20 cellular contexts compared by ENCODE assay signal in genomic region chr1:164631751-164632150, GRCh38.
A peak's percentile ranks its signal among the peaks of the same experiment; 100 is the strongest.
DNase-seq lines count a peak whose midpoint lies in the region; ATAC-seq, FAIRE-seq and TF ChIP-seq lines count a peak whose summit lies in the region.
"Had no signal": no experiment of that assay in that cellular context is flagged by ENCODE, and none has a peak within 500 bp of the region (broad histone marks: within the 10 kb centered on the region; RNA-seq: fewer than 3 reads in every experiment).

No MANE protein-coding gene starts in this region.

- H3K4me1 Mint-ChIP-seq in WTC11 (peaks cover 61% of the 10 kb centered on the region), progenitor cell of endocrine pancreas (ENCODE audit: low read depth) (peaks cover 46% of the 10 kb centered on the region)

- intact Hi-C loops in left ventricle myocardium superior (cut with micrococcal nuclease): loop anchor here (10.0 kb wide), 1 partner anchor 73 kb away; no protein-coding TSS in a partner anchor

- H3K4me3 Mint-ChIP-seq in WTC11: no peak overlapping the region
- H3K4me3 Mint-ChIP-seq in progenitor cell of endocrine pancreas (ENCODE audit: low read depth): no peak overlapping the region

- no peaks in the 10 kb centered on the region for H3K27me3 Mint-ChIP-seq in WTC11 (ENCODE audit: low read depth)
- H3K27me3 Mint-ChIP-seq in progenitor cell of endocrine pancreas: no peaks in the 10 kb centered on the region

- FAIRE-seq in D721Med (lab: Jason Lieb, UNC): peak; percentile 29
- FAIRE-seq: A204.1, GM12878 had no signal

- ATAC-seq in WTC11: peak; percentile 22; the same call in 1 of the 2 replicates
- ATAC-seq in left ventricle myocardium superior: peak; percentile 72
- no peak for ATAC-seq in GM19455 (IDR thresholded peaks at IDR 0.05; ENCODE audit: unreplicated experiment)
- ATAC-seq: GM12878, HCT116, PC-3 had no signal

- H3K36me3 Mint-ChIP-seq in WTC11: peaks cover 4% of the 10 kb centered on the region; the same call in 1 of the 2 replicates
- H3K36me3 Mint-ChIP-seq in progenitor cell of endocrine pancreas (ENCODE audit: insufficient read depth): peaks cover 24% of the 10 kb centered on the region

- no peak for DNase-seq in D721Med (ENCODE audit: insufficient read length, low spot score)
- no peak for DNase-seq in WTC11 (ENCODE audit: low spot score)
- DNase-seq in left ventricle myocardium superior: no peak
- DNase-seq in progenitor cell of endocrine pancreas (ENCODE audit: low spot score, unreplicated experiment): no peak
- DNase-seq in NCI-H226: no peak
- DNase-seq in tibial nerve (ENCODE audit: low spot score in 2 of 2): no peak
- no peak for DNase-seq in activated gamma-delta T cell treated with Interleukin-2 at 50 U/mL for 16 hours
- DNase-seq: GDM1, GM23248, MV-4-11, NCI-H1436 treated with DMSO at 0.1 percent for 48 hours, NCI-H2029 treated with DMSO at 0.1 percent for 48 hours, NCI-H2171 treated with DMSO at 0.1 percent for 48 hours, NCI-H774, PC-3 had no signal

- H3K36me3 ChIP-seq in tibial nerve: peaks cover 0 to 4% (median 0%) of the 10 kb centered on the region in 3 donors
- H3K36me3 ChIP-seq: BLaER1 treated with 17β-estradiol and CSF1 and Interleukin-3, amounts not matched to agents 10 nM and 100 nM had no signal

- TF ChIP-seq EP300 in tibial nerve (IDR thresholded peaks at IDR 0.05): no peak

- TF ChIP-seq POLR2A in tibial nerve (IDR thresholded peaks at IDR 0.05): no peak

- POLR2A ChIA-PET in WTC11 (lab: Charles Lee): no interaction called here

- H3K4me1 ChIP-seq in tibial nerve: no peaks in the 10 kb centered on the region

- WGBS in tibial nerve, 2 donors: 89 to 91% methylated on average over 7 of the region's 7 CpGs

- no peak overlapping the region for H3K4me3 ChIP-seq in tibial nerve
- H3K4me3 ChIP-seq: BLaER1 treated with 17β-estradiol and CSF1 and Interleukin-3, amounts not matched to agents 10 nM and 100 nM; GM12878; GM23248 had no signal

- no peaks in the 10 kb centered on the region for H3K27me3 ChIP-seq in tibial nerve
- H3K27me3 ChIP-seq: BLaER1 treated with 17β-estradiol and CSF1 and Interleukin-3, amounts not matched to agents 10 nM and 100 nM had no signal

- no peaks in the 10 kb centered on the region for H3K9me3 Mint-ChIP-seq in WTC11
- no peaks in the 10 kb centered on the region for H3K9me3 Mint-ChIP-seq in progenitor cell of endocrine pancreas (ENCODE audit: low read depth)

- H3K27ac ChIP-seq in tibial nerve: no peak overlapping the region
- H3K27ac ChIP-seq: BLaER1 treated with 17β-estradiol and CSF1 and Interleukin-3, amounts not matched to agents 10 nM and 100 nM; GM23248 had no signal

- CTCF ChIA-PET in WTC11 (lab: Charles Lee): interaction anchor here (1.0 to 1.2 kb wide), 2 partner anchors 42 to 311 kb away, joined by 4 read pairs; no protein-coding TSS in a partner anchor

- no peaks in the 10 kb centered on the region for H3K9me3 ChIP-seq in tibial nerve
- H3K9me3 ChIP-seq: BLaER1 treated with 17β-estradiol and CSF1 and Interleukin-3, amounts not matched to agents 10 nM and 100 nM had no signal

- TF ChIP-seq CTCF in D721Med (IDR thresholded peaks at IDR 0.05; ENCODE audit: insufficient read depth, missing control alignments): no peak
- TF ChIP-seq CTCF in WTC11 (IDR thresholded peaks at IDR 0.05): no peak
- no peak for TF ChIP-seq CTCF in progenitor cell of endocrine pancreas (IDR thresholded peaks at IDR 0.05; ENCODE audit: unreplicated experiment)
- no peak for TF ChIP-seq CTCF in tibial nerve (IDR thresholded peaks at IDR 0.05)

- H3K27ac Mint-ChIP-seq in WTC11: 0 out of 2 replicates have a peak overlapping the region, but pooled peaks have one; percentile 39
- H3K27ac Mint-ChIP-seq in progenitor cell of endocrine pancreas: peak overlapping the region; percentile 75

TF ChIP-seq in WTC11, 78 proteins besides CTCF, POLR2A, EP300 and RAD21:
- TF ChIP-seq TEAD4 (CRISPR knock-in tag; IDR thresholded peaks at IDR 0.05): no peak
- no peak for TF ChIP-seq ATF3 (CRISPR knock-in tag; conservative IDR thresholded peaks at IDR 0.05)
- no peak for TF ChIP-seq EMX1 (CRISPR knock-in tag; IDR thresholded peaks at IDR 0.05)
- TF ChIP-seq ZNF671 (CRISPR knock-in tag; IDR thresholded peaks at IDR 0.05): no peak
- no peak for TF ChIP-seq USF1 (CRISPR knock-in tag; IDR thresholded peaks at IDR 0.05)
- TF ChIP-seq ZNF416 (CRISPR knock-in tag; IDR thresholded peaks at IDR 0.05): no peak
- no peak for TF ChIP-seq ZNF263 (CRISPR knock-in tag; IDR thresholded peaks at IDR 0.05; ENCODE audit: low read depth)
- no peak for TF ChIP-seq HMGXB4 (CRISPR knock-in tag; IDR thresholded peaks at IDR 0.05)
- TF ChIP-seq TP53 (CRISPR knock-in tag; IDR thresholded peaks at IDR 0.05): no peak
- TF ChIP-seq ATF6 (CRISPR knock-in tag; IDR thresholded peaks at IDR 0.05): no peak
- no peak for TF ChIP-seq MYBL2 (CRISPR knock-in tag; IDR thresholded peaks at IDR 0.05)
- no peak for TF ChIP-seq FOXJ3 (CRISPR knock-in tag; IDR thresholded peaks at IDR 0.05; ENCODE audit: borderline replicate concordance)
- no peak for TF ChIP-seq NR1H2 (CRISPR knock-in tag; IDR thresholded peaks at IDR 0.05)
- TF ChIP-seq NFE2L1 (CRISPR knock-in tag; IDR thresholded peaks at IDR 0.05): no peak
- no peak for TF ChIP-seq ZNF219 (CRISPR knock-in tag; IDR thresholded peaks at IDR 0.05; ENCODE audit: borderline replicate concordance)
- no peak for TF ChIP-seq CREB1 (CRISPR knock-in tag; IDR thresholded peaks at IDR 0.05)
TF ChIP-seq in WTC11: peak in this region for 0.
